ENCODE assay signal across 1 cellular context in the genomic region with DNA sequence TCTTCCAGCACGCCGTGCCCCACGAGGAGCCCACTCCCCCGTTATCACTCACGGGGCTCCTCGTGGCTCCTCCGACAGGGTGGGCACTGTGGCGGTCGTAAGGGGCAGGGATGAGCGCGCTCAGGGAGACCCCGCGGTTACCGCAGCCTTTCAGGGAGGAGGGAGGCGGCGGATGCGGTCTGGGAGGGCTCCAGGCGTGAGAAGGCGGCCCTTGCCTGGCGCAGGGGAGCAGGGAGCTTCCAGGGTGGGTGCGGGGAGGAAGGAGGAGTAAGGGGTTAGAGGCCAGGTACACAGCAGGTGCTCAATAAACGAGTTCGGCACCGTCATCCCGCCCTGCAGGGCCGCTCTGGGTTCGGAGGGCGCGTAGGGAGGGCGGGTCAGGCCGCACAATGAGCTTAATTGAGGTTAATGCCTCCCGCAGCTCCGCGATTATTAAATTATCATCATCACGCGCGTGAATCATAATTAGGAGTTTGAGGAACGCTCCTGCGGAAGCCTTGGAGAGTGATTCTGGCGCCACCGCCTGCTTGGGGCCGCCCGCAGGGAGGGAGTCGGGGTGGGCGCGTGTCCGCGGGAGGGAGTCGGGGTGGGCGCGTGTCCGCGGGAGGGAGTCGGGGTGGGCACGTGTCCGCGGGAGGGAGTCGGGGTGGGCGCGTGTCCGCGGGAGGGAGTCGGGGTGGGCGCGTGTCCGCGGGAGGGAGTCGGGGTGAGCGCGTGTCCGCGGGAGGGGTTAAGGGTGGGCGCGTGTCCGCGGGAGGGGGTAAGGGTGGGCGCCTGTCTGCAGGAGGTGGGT.
TF ChIP-seq lines count a peak whose summit lies in the region.

No MANE protein-coding gene starts in this region.

TF ChIP-seq in GM23338, 12 proteins besides CTCF, POLR2A, EP300 and RAD21:
- TF ChIP-seq JUNB (IDR thresholded peaks at IDR 0.05; ENCODE audit: unreplicated experiment) (no peak), STAT1 (IDR thresholded peaks at IDR 0.05; ENCODE audit: unreplicated experiment) (no peak), EZH2 (IDR thresholded peaks at IDR 0.05; ENCODE audit: low read depth, unreplicated experiment) (peak; percentile 30), CREB1 (CRISPR knock-in tag; IDR thresholded peaks at IDR 0.05; ENCODE audit: low read depth) (no peak), ZNF114 (CRISPR knock-in tag; IDR thresholded peaks at IDR 0.05) (no peak), EZH2phosphoT487 (IDR thresholded peaks at IDR 0.05; ENCODE audit: unreplicated experiment) (no peak), ZNF331 (CRISPR knock-in tag; IDR thresholded peaks at IDR 0.05; ENCODE audit: low read depth) (no peak)
